Comparison of ENCODE assay signal across 32 cellular contexts in the genomic region with DNA sequence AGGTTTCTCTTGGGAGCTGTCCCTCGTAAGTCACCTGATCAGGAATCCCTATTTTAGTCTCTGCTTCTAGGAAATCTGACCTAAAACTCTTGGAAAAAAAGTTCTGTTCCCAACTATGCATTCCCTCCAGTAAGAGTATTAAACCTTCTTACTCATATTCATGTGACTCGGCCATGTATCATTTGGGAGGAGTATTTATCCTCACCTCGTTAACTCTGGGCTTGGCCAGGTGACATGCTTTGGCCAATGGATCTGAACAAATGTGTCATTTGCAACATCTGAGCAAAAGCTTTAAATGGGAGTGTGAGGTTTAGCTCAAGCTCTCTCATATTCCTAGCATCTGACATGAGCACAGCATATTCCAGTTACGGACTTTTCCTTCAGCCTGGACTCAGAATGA.
"Had no signal": no experiment of that assay in that cellular context is flagged by ENCODE, and none has a peak within 500 bp of the region (broad histone marks: within the 10 kb centered on the region; RNA-seq: fewer than 3 reads in every experiment).

No MANE protein-coding gene starts in this region.

- H3K4me3 Mint-ChIP-seq: activated B cell treated with CpG ODN at 0.5 μM for 24 hours; activated CD8-positive, alpha-beta memory T cell treated with anti-CD3 and anti-CD28 coated beads, Interleukin-2, amount 10 ng/mL, durations not matched to agents 7 days and 5 days; activated CD8-positive, alpha-beta T cell treated with anti-CD3 and anti-CD28 coated beads, Interleukin-2, amount 10 ng/mL, durations not matched to agents 7 days and 5 days; activated naive CD8-positive, alpha-beta T cell; mesothelial cell of epicardium; naive B cell; nephron progenitor cell; stimulated activated memory B cell treated with anti-CD40 and anti-IgM and Interleukin-4, amounts not matched to agents 10 μg/mL and 1 μg/mL and 100 μg/mL, for 72 hours; stimulated activated naive CD8-positive, alpha-beta T cell treated with anti-CD3 and anti-CD28 coated beads, Interleukin-15, amount 100 ng/mL, for 72 hours; T-helper 2 cell treated with Interferon-gamma antibody and Interleukin-4, amounts not matched to agents 5 μg/mL and 100 μg/mL, for 36 hours; type B pancreatic cell had no signal

- H3K4me1 ChIP-seq: body of pancreas, colonic mucosa, heart right ventricle, sigmoid colon, uterus had no signal

- H3K4me1 Mint-ChIP-seq: activated B cell treated with CpG ODN at 0.5 μM for 24 hours; activated CD8-positive, alpha-beta memory T cell treated with anti-CD3 and anti-CD28 coated beads, Interleukin-2, amount 10 ng/mL, durations not matched to agents 7 days and 5 days; naive B cell; nephron progenitor cell; stimulated activated memory B cell treated with anti-CD40 and anti-IgM and Interleukin-4, amounts not matched to agents 10 μg/mL and 1 μg/mL and 100 μg/mL, for 72 hours; stimulated activated naive CD8-positive, alpha-beta T cell treated with anti-CD3 and anti-CD28 coated beads, Interleukin-15, amount 100 ng/mL, for 72 hours had no signal

- H3K27me3 Mint-ChIP-seq: activated B cell treated with CpG ODN at 0.5 μM for 24 hours; activated CD8-positive, alpha-beta memory T cell treated with anti-CD3 and anti-CD28 coated beads, Interleukin-2, amount 10 ng/mL, durations not matched to agents 7 days and 5 days; stimulated activated naive CD8-positive, alpha-beta T cell treated with anti-CD3 and anti-CD28 coated beads, Interleukin-15, amount 100 ng/mL, for 72 hours; type B pancreatic cell had no signal

- DNase-seq: activated B cell treated with CpG ODN at 0.5 μM for 24 hours; activated CD4-positive, alpha-beta T cell treated with anti-CD3 and anti-CD28 coated beads, Interleukin-2, amount 50 U/mL, for 1 hour; activated CD8-positive, alpha-beta memory T cell treated with anti-CD3 and anti-CD28 coated beads, Interleukin-2, amount 10 ng/mL, durations not matched to agents 7 days and 5 days; activated CD8-positive, alpha-beta T cell treated with anti-CD3 and anti-CD28 coated beads, Interleukin-2, amount 10 ng/mL, durations not matched to agents 7 days and 5 days; activated effector memory CD4-positive, alpha-beta T cell treated with Interleukin-2 at 50 U/mL for 16 hours; activated naive CD4-positive, alpha-beta T cell treated with Interleukin-2 at 50 U/mL for 16 hours; activated T-cell treated with anti-CD3 and anti-CD28 coated beads, Interleukin-2, amount 50 U/mL, for 48 hours; anterior cingulate cortex; body of pancreas; cerebellar nuclear complex; colonic mucosa; effector CD8-positive, alpha-beta T cell; erythroblast; heart right ventricle; left ventricle myocardium superior; naive B cell; nephron progenitor cell; sigmoid colon; small intestine; stimulated activated CD4-positive, alpha-beta T cell treated with anti-CD3 and anti-CD28 coated beads, Interleukin-4, amount 100 ng/mL, for 4 hours; stimulated activated CD8-positive, alpha-beta memory T cell treated with anti-CD3 and anti-CD28 coated beads, Interleukin-4, amount 100 ng/mL, for 48 hours; stimulated activated naive CD8-positive, alpha-beta T cell treated with anti-CD3 and anti-CD28 coated beads, Interleukin-15, amount 100 ng/mL, for 72 hours; substantia nigra; uterus had no signal

- H3K9me3 ChIP-seq: body of pancreas, colonic mucosa, neutrophil, uterus had no signal

- H3K27ac ChIP-seq: body of pancreas, cardiac muscle cell, colonic mucosa, heart right ventricle, neutrophil, sigmoid colon, uterus had no signal

- H3K36me3 Mint-ChIP-seq: activated CD8-positive, alpha-beta memory T cell treated with anti-CD3 and anti-CD28 coated beads, Interleukin-2, amount 10 ng/mL, durations not matched to agents 7 days and 5 days; activated naive CD8-positive, alpha-beta T cell; mesothelial cell of epicardium; naive B cell; stimulated activated memory B cell treated with anti-CD40 and anti-IgM and Interleukin-4, amounts not matched to agents 10 μg/mL and 1 μg/mL and 100 μg/mL, for 72 hours; type B pancreatic cell had no signal

- H3K9me3 Mint-ChIP-seq: stimulated activated memory B cell treated with anti-CD40 and anti-IgM and Interleukin-4, amounts not matched to agents 10 μg/mL and 1 μg/mL and 100 μg/mL, for 72 hours; T-helper 2 cell treated with Interferon-gamma antibody and Interleukin-4, amounts not matched to agents 5 μg/mL and 100 μg/mL, for 36 hours; type B pancreatic cell had no signal

- H3K4me3 ChIP-seq: body of pancreas, cardiac muscle cell, colonic mucosa, heart right ventricle, sigmoid colon, uterus had no signal

- H3K36me3 ChIP-seq: cardiac muscle cell, colonic mucosa, heart right ventricle, neutrophil, sigmoid colon, uterus had no signal

- H3K27ac Mint-ChIP-seq: activated B cell treated with CpG ODN at 0.5 μM for 24 hours; activated CD8-positive, alpha-beta memory T cell treated with anti-CD3 and anti-CD28 coated beads, Interleukin-2, amount 10 ng/mL, durations not matched to agents 7 days and 5 days; activated CD8-positive, alpha-beta T cell treated with anti-CD3 and anti-CD28 coated beads, Interleukin-2, amount 10 ng/mL, durations not matched to agents 7 days and 5 days; activated naive CD8-positive, alpha-beta T cell; mesothelial cell of epicardium; naive B cell; nephron progenitor cell; progenitor cell of endocrine pancreas; stimulated activated memory B cell treated with anti-CD40 and anti-IgM and Interleukin-4, amounts not matched to agents 10 μg/mL and 1 μg/mL and 100 μg/mL, for 72 hours; stimulated activated naive CD8-positive, alpha-beta T cell treated with anti-CD3 and anti-CD28 coated beads, Interleukin-15, amount 100 ng/mL, for 72 hours; T-helper 2 cell treated with Interferon-gamma antibody and Interleukin-4, amounts not matched to agents 5 μg/mL and 100 μg/mL, for 36 hours; type B pancreatic cell had no signal

- H3K27me3 ChIP-seq: body of pancreas, cardiac muscle cell, colonic mucosa, heart right ventricle, neutrophil, sigmoid colon, uterus had no signal
